1 cellular context compared by ENCODE assay signal in the genomic region with DNA sequence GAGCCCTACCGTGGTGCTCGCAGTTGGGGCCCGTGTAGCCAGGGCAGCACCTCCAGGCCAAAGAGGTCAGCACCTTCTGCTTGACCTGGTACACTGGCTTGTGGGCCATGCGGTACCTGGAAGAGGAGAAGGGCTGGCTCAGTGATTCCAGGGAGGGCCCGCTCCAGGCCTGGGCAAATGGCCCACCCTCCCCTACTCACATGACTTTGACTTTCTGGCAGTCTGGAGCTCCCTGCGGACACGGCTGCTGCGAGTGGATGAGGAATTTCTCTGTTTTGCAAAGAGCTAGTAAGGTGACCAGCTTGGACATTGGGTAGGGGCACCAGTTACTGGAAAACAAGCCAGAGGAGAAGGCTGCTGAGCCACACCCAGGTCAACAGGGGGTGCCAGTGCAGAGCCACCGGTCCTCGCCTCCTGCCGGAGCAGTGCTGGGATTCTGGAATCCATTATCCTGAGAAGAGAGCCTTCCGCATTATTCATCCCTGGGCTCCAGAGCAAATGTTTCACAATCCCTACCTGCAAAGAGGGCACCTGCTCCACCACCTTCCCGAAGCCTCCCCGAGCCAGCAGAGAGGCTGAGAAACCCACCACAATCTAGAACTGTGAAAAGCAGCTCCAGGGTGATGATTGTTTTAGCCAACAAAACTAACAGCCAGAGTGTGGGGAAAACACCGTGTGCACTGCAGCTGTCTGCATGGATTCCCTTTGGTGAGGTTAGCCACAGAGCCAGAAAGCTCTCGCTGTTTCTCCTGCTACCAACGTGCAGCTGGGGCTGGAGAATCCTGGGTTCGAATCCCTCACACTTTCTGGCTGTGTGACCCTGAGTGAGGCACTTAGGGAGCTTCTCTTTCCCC.
TF ChIP-seq lines count a peak whose summit lies in the region.

No MANE protein-coding gene starts in this region.

TF ChIP-seq in K562, 482 proteins besides CTCF, POLR2A, EP300 and RAD21:
- no peak for TF ChIP-seq SOX6 (IDR thresholded peaks at IDR 0.05)
- no peak for TF ChIP-seq ZNF124 (CRISPR knock-in tag; IDR thresholded peaks at IDR 0.05)
- TF ChIP-seq ZNF766 (CRISPR knock-in tag; conservative IDR thresholded peaks at IDR 0.05) = no peak
- no peak for TF ChIP-seq ZC3H4 (CRISPR knock-in tag; IDR thresholded peaks at IDR 0.05; ENCODE audit: borderline replicate concordance)
- TF ChIP-seq ZNF217 (CRISPR knock-in tag; IDR thresholded peaks at IDR 0.05) = no peak
- no peak for TF ChIP-seq PHF20 (IDR thresholded peaks at IDR 0.05; ENCODE audit: partially characterized antibody)
- no peak for TF ChIP-seq ARID3A (IDR thresholded peaks at IDR 0.05; ENCODE audit: borderline replicate concordance, low read depth, low read length)
- TF ChIP-seq ZNF253 (CRISPR knock-in tag; conservative IDR thresholded peaks at IDR 0.05) = no peak
- no peak for TF ChIP-seq TGIF2 (CRISPR knock-in tag; IDR thresholded peaks at IDR 0.05)
- TF ChIP-seq NELFE (IDR thresholded peaks at IDR 0.05; ENCODE audit: insufficient read depth, insufficient read length) = no peak
- TF ChIP-seq LARP7 (IDR thresholded peaks at IDR 0.05) = no peak
- TF ChIP-seq ARID4B (CRISPR knock-in tag; IDR thresholded peaks at IDR 0.05) = no peak
